ENCODE assay signal across 9 cellular contexts in the genomic region with DNA sequence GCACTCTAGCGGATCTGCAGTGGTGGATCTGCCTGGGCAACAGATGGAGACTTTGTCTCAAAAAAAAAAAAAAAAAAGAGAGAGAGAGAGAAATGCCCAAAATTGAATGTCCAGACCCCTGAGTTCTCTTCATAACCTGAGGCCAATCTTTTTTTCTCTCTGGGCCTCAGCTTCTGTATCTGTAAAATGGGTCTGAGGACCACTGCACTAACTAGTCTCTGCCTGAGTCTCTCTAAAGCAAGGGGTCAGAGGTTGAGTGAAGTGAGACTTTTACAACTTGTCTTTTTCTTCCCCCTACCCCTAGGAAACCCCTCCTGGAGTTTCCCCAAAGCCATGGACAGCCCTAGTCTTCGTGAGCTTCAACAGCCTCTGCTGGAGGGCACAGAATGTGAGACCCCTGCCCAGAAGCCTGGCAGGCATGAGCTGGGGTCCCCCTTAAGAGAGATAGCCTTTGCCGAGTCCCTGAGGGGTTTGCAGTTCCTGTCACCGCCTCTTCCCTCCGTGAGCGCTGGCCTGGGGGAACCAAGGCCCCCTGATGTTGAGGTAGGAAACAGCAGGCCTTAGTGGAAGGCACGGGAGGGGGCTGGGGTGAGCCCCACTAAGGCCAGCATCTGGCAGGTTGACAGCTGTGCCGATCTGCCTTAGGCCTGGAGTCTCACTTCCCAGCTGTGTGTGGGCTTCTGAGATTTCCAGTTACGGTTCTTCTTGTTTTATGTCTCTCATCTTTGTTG. TPM values are rescaled to one million over a fixed set of nuclear protein-coding genes. Genes with fewer than 3 reads are reported as not detected.
DNase-seq lines count a peak whose midpoint lies in the region; ATAC-seq and TF ChIP-seq lines count a peak whose summit lies in the region.
"Had no signal": no experiment of that assay in that cellular context is flagged by ENCODE, and none has a peak within 500 bp of the region (broad histone marks: within the 10 kb centered on the region; RNA-seq: fewer than 3 reads in every experiment).

No MANE protein-coding gene starts in this region.

- DNase-seq in H7 (peak; percentile 82), neural progenitor cell (ENCODE audit: low spot score) (peak; percentile 65), NK-92 (lab: John Stamatoyannopoulos, UW; ENCODE audit: unreplicated experiment) (no peak), NCI-H510A (lab: John Stamatoyannopoulos, UW) (no peak), COR-L47 (lab: John Stamatoyannopoulos, UW) (no peak)
- peak; percentile 28 for DNase-seq in activated CD8-positive, alpha-beta T cell treated with anti-CD3 and anti-CD28 coated beads, Interleukin-2, amount 10 ng/mL, durations not matched to agents 7 days and 5 days
- no peak for DNase-seq in stimulated activated CD4-positive, alpha-beta T cell treated with anti-CD3 and anti-CD28 coated beads, Interleukin-1b, Interleukin-23, amount 100 ng/mL, for 48 hours

- H3K4me2 ChIP-seq in neural progenitor cell, result no peak overlapping the region

- no peaks in the 10 kb centered on the region for H4K20me1 ChIP-seq in neural progenitor cell (ENCODE audit: low read depth)

- no peaks in the 10 kb centered on the region for H3K79me2 ChIP-seq in neural progenitor cell (ENCODE audit: low read depth)

- peak; percentile 72 for ATAC-seq in activated CD8-positive, alpha-beta T cell treated with anti-CD3 and anti-CD28 coated beads, Interleukin-2, amount 10 ng/mL, durations not matched to agents 7 days and 5 days

- no peaks in the 10 kb centered on the region; the same call in 1 of the 2 replicates for H3K36me3 ChIP-seq in H7 (replicated peaks; ENCODE audit: control insufficient read depth, insufficient read depth, low read length)
- H3K36me3 ChIP-seq in neural progenitor cell, result no peaks in the 10 kb centered on the region

- no peaks in the 10 kb centered on the region for H3K27me3 Mint-ChIP-seq in activated CD8-positive, alpha-beta T cell treated with anti-CD3 and anti-CD28 coated beads, Interleukin-2, amount 10 ng/mL, durations not matched to agents 7 days and 5 days (ENCODE audit: low read depth)
- H3K27me3 Mint-ChIP-seq in neural progenitor cell (ENCODE audit: insufficient read depth, low read depth), result peaks cover 5% of the 10 kb centered on the region

- H3K27ac ChIP-seq in neural progenitor cell, result no peak overlapping the region
- H3K27ac ChIP-seq: VCaP had no signal

- H3K9ac ChIP-seq in neural progenitor cell, result no peak overlapping the region

- no peak overlapping the region for H3K27ac Mint-ChIP-seq in activated CD8-positive, alpha-beta T cell treated with anti-CD3 and anti-CD28 coated beads, Interleukin-2, amount 10 ng/mL, durations not matched to agents 7 days and 5 days
- H3K27ac Mint-ChIP-seq in neural progenitor cell, result no peak overlapping the region

- peaks cover 4% of the 10 kb centered on the region for H3K36me3 Mint-ChIP-seq in activated CD8-positive, alpha-beta T cell treated with anti-CD3 and anti-CD28 coated beads, Interleukin-2, amount 10 ng/mL, durations not matched to agents 7 days and 5 days (ENCODE audit: low read depth)
- peaks cover 6% of the 10 kb centered on the region for H3K36me3 Mint-ChIP-seq in neural progenitor cell

- no peaks in the 10 kb centered on the region for H3K9me3 Mint-ChIP-seq in activated CD8-positive, alpha-beta T cell treated with anti-CD3 and anti-CD28 coated beads, Interleukin-2, amount 10 ng/mL, durations not matched to agents 7 days and 5 days (ENCODE audit: insufficient read depth)
- H3K9me3 Mint-ChIP-seq in neural progenitor cell, result no peaks in the 10 kb centered on the region

- peak; percentile 74 for TF ChIP-seq CTCF in GM12873 (IDR thresholded peaks at IDR 0.05; ENCODE audit: insufficient read depth, low read depth, low read length, missing control alignments)
- TF ChIP-seq CTCF in neural progenitor cell (IDR thresholded peaks at IDR 0.05), result peak; percentile 47

- H3F3A ChIP-seq in neural progenitor cell (ENCODE audit: low read depth), result no peaks in the 10 kb centered on the region

- CTCF ChIA-PET in activated CD8-positive, alpha-beta T cell treated with anti-CD3 and anti-CD28 coated beads, Interleukin-2, amount 10 ng/mL, durations not matched to agents 7 days and 5 days (lab: Charles Lee), result interaction anchor here (1.2 to 2.7 kb wide), 3 partner anchors 9 to 22 kb away, joined by 3 to 15 read pairs (median 3); a partner anchor contains a TSS

- H3K4me3 ChIP-seq in H7 (ENCODE audit: insufficient read depth, low read depth, low read length) (no peak overlapping the region), neural progenitor cell (no peak overlapping the region)

- no peaks in the 10 kb centered on the region for H3K9me3 ChIP-seq in neural progenitor cell (ENCODE audit: low read depth)

- no peak overlapping the region for H3K4me3 Mint-ChIP-seq in activated CD8-positive, alpha-beta T cell treated with anti-CD3 and anti-CD28 coated beads, Interleukin-2, amount 10 ng/mL, durations not matched to agents 7 days and 5 days
- no peak overlapping the region for H3K4me3 Mint-ChIP-seq in neural progenitor cell

- H3K4me1 ChIP-seq in neural progenitor cell, result no peaks in the 10 kb centered on the region

- no peak overlapping the region for H2AFZ ChIP-seq in neural progenitor cell (replicated peaks)

- POLR2A ChIA-PET in activated CD8-positive, alpha-beta T cell treated with anti-CD3 and anti-CD28 coated beads, Interleukin-2, amount 10 ng/mL, durations not matched to agents 7 days and 5 days (lab: Charles Lee), result interaction anchor here (1.2 kb wide), 1 partner anchor 11 kb away, joined by 3 read pairs; no protein-coding TSS in a partner anchor

- H3K27me3 ChIP-seq in H7 (ENCODE audit: control insufficient read depth, insufficient read depth, low read length), result no peaks in the 10 kb centered on the region
- no peaks in the 10 kb centered on the region for H3K27me3 ChIP-seq in neural progenitor cell

- H3K4me1 Mint-ChIP-seq in activated CD8-positive, alpha-beta T cell treated with anti-CD3 and anti-CD28 coated beads, Interleukin-2, amount 10 ng/mL, durations not matched to agents 7 days and 5 days (ENCODE audit: low read depth), result peaks cover 16% of the 10 kb centered on the region
- H3K4me1 Mint-ChIP-seq in neural progenitor cell, result peaks cover 13% of the 10 kb centered on the region

RNA-seq across cellular contexts. Expression of a gene that starts 1.8 kb away (rescaled TPM):
- total RNA-seq in H7 (2014; rRNA removed; shearing (Covaris generic)), result 8.4 and 13.3 TPM in 2 replicates
- total RNA-seq in activated CD8-positive, alpha-beta T cell treated with anti-CD3 and anti-CD28 coated beads, Interleukin-2, amount 10 ng/mL, durations not matched to agents 7 days and 5 days, result 1 to 10 TPM; 5.3 to 6.4 TPM
- 4.5 and 10.7 TPM in 2 replicates for total RNA-seq in neural progenitor cell (ENCODE audit: low replicate concordance)

RNA-seq across cellular contexts. Expression of a gene that starts 14.2 kb away (rescaled TPM):
- total RNA-seq in H7 (2014; rRNA removed; shearing (Covaris generic)), result 1.1 and 2.9 TPM in 2 replicates
- 10 to 100 TPM; 10.6 to 12.8 TPM for total RNA-seq in activated CD8-positive, alpha-beta T cell treated with anti-CD3 and anti-CD28 coated beads, Interleukin-2, amount 10 ng/mL, durations not matched to agents 7 days and 5 days
- total RNA-seq in neural progenitor cell (ENCODE audit: low replicate concordance), result 2.5 and 5.5 TPM in 2 replicates

RNA-seq across cellular contexts. Expression of a gene that starts 19.0 kb away (rescaled TPM):
- total RNA-seq in H7 (2014; rRNA removed; shearing (Covaris generic)), result 79.6 and 83.0 TPM in 2 replicates
- 10 to 100 TPM; 25.3 to 26.6 TPM for total RNA-seq in activated CD8-positive, alpha-beta T cell treated with anti-CD3 and anti-CD28 coated beads, Interleukin-2, amount 10 ng/mL, durations not matched to agents 7 days and 5 days
- total RNA-seq in neural progenitor cell (ENCODE audit: low replicate concordance), result 10.3 and 26.0 TPM in 2 replicates

RNA-seq across cellular contexts. Expression of a gene that starts 19.5 kb away (rescaled TPM):
- total RNA-seq in H7 (2014; rRNA removed; shearing (Covaris generic)), result 36.0 and 53.1 TPM in 2 replicates
- 10 to 100 TPM; 15.8 to 24.5 TPM for total RNA-seq in activated CD8-positive, alpha-beta T cell treated with anti-CD3 and anti-CD28 coated beads, Interleukin-2, amount 10 ng/mL, durations not matched to agents 7 days and 5 days
- total RNA-seq in neural progenitor cell (ENCODE audit: low replicate concordance), result 25.7 and 62.8 TPM in 2 replicates

RNA-seq across cellular contexts. Expression of a gene that starts 24.4 kb away (rescaled TPM):
- total RNA-seq in H7 (2014; rRNA removed; shearing (Covaris generic)), result 8.6 and 11.6 TPM in 2 replicates
- 100 to 1,000 TPM; 210 to 231 TPM for total RNA-seq in activated CD8-positive, alpha-beta T cell treated with anti-CD3 and anti-CD28 coated beads, Interleukin-2, amount 10 ng/mL, durations not matched to agents 7 days and 5 days
- 0.65 and 1.3 TPM in 2 replicates for total RNA-seq in neural progenitor cell (ENCODE audit: low replicate concordance)

Comparison
In these comparisons a context has a peak if more than half of its experiments do, and no peak if none do; other contexts are left out.
1. DNase-seq: peak in H7 (single experiment), activated CD8-positive, alpha-beta T cell treated with anti-CD3 and anti-CD28 coated beads, Interleukin-2, amount 10 ng/mL, durations not matched to agents 7 days and 5 days (single experiment) and neural progenitor cell (single experiment); none in stimulated activated CD4-positive, alpha-beta T cell treated with anti-CD3 and anti-CD28 coated beads, Interleukin-1b, Interleukin-23, amount 100 ng/mL, for 48 hours (single experiment), NK-92 (single experiment), NCI-H510A (single experiment) and COR-L47 (single experiment).